In genomic region chr1:59947047-59947938, GRCh38 we compare ENCODE assay signal across 1 cellular context.
TF ChIP-seq lines count a peak whose summit lies in the region.

No MANE protein-coding gene starts in this region.

TF ChIP-seq in K562, 482 proteins besides CTCF, POLR2A, EP300 and RAD21 (continued from another document):
- TF ChIP-seq FOXJ3 (CRISPR knock-in tag; IDR thresholded peaks at IDR 0.05): no peak
- TF ChIP-seq RBM34 (IDR thresholded peaks at IDR 0.05; ENCODE audit: borderline replicate concordance, insufficient read depth, low read length): no peak
- TF ChIP-seq MYC (IDR thresholded peaks at IDR 0.05; ENCODE audit: low read depth, low read length): no peak
- TF ChIP-seq MYC (CRISPR knock-in tag; IDR thresholded peaks at IDR 0.05; ENCODE audit: borderline replicate concordance, low read depth): no peak
- TF ChIP-seq, protein P1, sequence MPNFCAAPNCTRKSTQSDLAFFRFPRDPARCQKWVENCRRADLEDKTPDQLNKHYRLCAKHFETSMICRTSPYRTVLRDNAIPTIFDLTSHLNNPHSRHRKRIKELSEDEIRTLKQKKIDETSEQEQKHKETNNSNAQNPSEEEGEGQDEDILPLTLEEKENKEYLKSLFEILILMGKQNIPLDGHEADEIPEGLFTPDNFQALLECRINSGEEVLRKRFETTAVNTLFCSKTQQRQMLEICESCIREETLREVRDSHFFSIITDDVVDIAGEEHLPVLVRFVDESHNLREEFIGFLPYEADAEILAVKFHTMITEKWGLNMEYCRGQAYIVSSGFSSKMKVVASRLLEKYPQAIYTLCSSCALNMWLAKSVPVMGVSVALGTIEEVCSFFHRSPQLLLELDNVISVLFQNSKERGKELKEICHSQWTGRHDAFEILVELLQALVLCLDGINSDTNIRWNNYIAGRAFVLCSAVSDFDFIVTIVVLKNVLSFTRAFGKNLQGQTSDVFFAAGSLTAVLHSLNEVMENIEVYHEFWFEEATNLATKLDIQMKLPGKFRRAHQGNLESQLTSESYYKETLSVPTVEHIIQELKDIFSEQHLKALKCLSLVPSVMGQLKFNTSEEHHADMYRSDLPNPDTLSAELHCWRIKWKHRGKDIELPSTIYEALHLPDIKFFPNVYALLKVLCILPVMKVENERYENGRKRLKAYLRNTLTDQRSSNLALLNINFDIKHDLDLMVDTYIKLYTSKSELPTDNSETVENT (CRISPR knock-in tag; IDR thresholded peaks at IDR 0.05): no peak
- no peak for TF ChIP-seq ZBTB12 (CRISPR knock-in tag; IDR thresholded peaks at IDR 0.05)
- TF ChIP-seq ZFP1 (CRISPR knock-in tag; IDR thresholded peaks at IDR 0.05): no peak
- 0 out of 2 replicates have a peak, but pooled peaks have one; percentile 7 for TF ChIP-seq RFX1 (IDR thresholded peaks at IDR 0.05)
- no peak for TF ChIP-seq ZNF280A (IDR thresholded peaks at IDR 0.05; ENCODE audit: low read depth, partially characterized antibody)
- no peak for TF ChIP-seq CCNT2 (IDR thresholded peaks at IDR 0.05; ENCODE audit: borderline replicate concordance, extremely low read depth, insufficient read length, low read depth, low read length)
TF ChIP-seq in K562: peak in this region for 4.
